Comparison of ENCODE assay signal across 8 cellular contexts in the genomic region with DNA sequence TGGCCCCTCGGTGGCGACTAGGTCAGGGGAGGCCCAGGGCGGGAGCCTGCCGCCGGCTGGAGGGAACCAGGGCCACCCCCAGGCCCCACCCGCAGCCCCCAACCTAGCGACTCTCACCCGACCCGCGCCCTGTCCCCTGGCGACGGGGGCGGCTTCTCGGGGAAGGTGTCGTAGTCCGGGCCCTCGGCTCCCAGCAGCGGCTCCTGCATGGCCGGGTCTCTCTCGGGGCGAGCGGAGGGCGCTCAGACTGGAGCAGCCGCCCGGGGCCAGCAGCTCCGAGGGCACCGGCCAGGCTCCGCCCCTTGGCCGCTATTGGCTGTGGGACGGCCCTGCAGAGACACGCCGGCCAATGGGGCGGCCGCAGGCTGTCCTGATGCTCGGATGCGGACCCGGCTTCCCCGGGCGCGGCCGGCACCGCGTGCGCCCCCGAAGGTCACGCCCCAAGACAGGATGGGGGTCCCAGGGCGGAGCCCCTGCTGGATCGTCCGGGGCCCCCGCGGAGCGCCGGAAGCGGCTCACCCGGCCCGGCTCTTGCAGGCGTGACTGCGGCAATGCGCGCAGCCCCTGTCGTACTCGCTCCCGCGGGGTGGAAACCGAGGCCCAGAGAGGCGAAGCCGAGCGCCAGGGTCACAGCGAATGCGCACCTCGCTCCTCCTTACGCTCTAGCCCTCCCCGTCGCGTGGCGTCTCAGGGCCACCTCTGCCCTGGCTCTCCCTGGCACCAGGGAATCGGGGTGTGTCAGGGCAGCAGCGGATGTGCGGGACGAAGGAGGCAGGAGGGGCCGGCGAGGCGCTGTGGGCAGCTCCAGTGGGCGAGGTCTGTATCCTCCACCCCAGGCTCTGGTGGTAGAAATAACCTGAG. TPM values are rescaled to one million over a fixed set of nuclear protein-coding genes. Genes with fewer than 3 reads are reported as not detected.
DNase-seq lines count a peak whose midpoint lies in the region; ATAC-seq and TF ChIP-seq lines count a peak whose summit lies in the region.

A gene with protein sequence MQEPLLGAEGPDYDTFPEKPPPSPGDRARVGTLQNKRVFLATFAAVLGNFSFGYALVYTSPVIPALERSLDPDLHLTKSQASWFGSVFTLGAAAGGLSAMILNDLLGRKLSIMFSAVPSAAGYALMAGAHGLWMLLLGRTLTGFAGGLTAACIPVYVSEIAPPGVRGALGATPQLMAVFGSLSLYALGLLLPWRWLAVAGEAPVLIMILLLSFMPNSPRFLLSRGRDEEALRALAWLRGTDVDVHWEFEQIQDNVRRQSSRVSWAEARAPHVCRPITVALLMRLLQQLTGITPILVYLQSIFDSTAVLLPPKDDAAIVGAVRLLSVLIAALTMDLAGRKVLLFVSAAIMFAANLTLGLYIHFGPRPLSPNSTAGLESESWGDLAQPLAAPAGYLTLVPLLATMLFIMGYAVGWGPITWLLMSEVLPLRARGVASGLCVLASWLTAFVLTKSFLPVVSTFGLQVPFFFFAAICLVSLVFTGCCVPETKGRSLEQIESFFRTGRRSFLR (minus strand): TSS at position 249 of the 861 bp plus-strand sequence. CDS start 40 bp downstream, at position 209.

- no peaks in the 10 kb centered on the region for H3K36me3 Mint-ChIP-seq in activated CD4-positive, alpha-beta memory T cell treated with anti-CD3 and anti-CD28 coated beads, Interleukin-2, amount 10 ng/mL, durations not matched to agents 7 days and 5 days (ENCODE audit: low read depth)

- H3K27me3 ChIP-seq in BLaER1 treated with 17β-estradiol and CSF1 and Interleukin-3, amounts not matched to agents 10 nM and 100 nM, result no peaks in the 10 kb centered on the region; a peak in 1 of 22 replicates

- peaks cover 0 to 32% (median 14%) of the 10 kb centered on the region in 11 experiments; a peak in 13 of 22 replicates for H3K36me3 ChIP-seq in BLaER1 treated with 17β-estradiol and CSF1 and Interleukin-3, amounts not matched to agents 10 nM and 100 nM

- POLR2A ChIA-PET in activated CD4-positive, alpha-beta memory T cell treated with anti-CD3 and anti-CD28 coated beads, Interleukin-2, amount 10 ng/mL, durations not matched to agents 7 days and 5 days (lab: Charles Lee), result interaction anchor here (0.6 to 3.0 kb wide), 5 partner anchors 15 to 131 kb away, joined by 3 to 6 read pairs (median 5); a partner anchor contains a TSS

- CTCF ChIA-PET in activated CD4-positive, alpha-beta memory T cell treated with anti-CD3 and anti-CD28 coated beads, Interleukin-2, amount 10 ng/mL, durations not matched to agents 7 days and 5 days (lab: Charles Lee), result interaction anchor here (0.5 to 1.7 kb wide), 4 partner anchors 21 to 335 kb away, joined by 3 to 4 read pairs (median 3); no protein-coding TSS in a partner anchor

- H4K20me1 ChIP-seq in BLaER1 treated with 17β-estradiol and CSF1 and Interleukin-3, amounts not matched to agents 10 nM and 100 nM, result peaks cover 0 to 45% (median 36%) of the 10 kb centered on the region in 11 experiments; a peak in 18 of 22 replicates

- no peak within 1 kb of the TSS for H3K27ac Mint-ChIP-seq in activated CD4-positive, alpha-beta memory T cell treated with anti-CD3 and anti-CD28 coated beads, Interleukin-2, amount 10 ng/mL, durations not matched to agents 7 days and 5 days

- peak; percentile 82 for ATAC-seq in HG03439 (IDR thresholded peaks at IDR 0.05; ENCODE audit: unreplicated experiment)

- no peak for TF ChIP-seq POLR2A in lower leg skin (IDR thresholded peaks at IDR 0.05)

- H3K4me3 Mint-ChIP-seq in activated CD4-positive, alpha-beta memory T cell treated with anti-CD3 and anti-CD28 coated beads, Interleukin-2, amount 10 ng/mL, durations not matched to agents 7 days and 5 days, result peak within 1 kb of the TSS; percentile 55

- H3K4me1 ChIP-seq in BLaER1 treated with 17β-estradiol and CSF1 and Interleukin-3, amounts not matched to agents 10 nM and 100 nM, result peaks cover 44 to 62% (median 56%) of the 10 kb centered on the region in 10 experiments

- TF ChIP-seq CTCF in lower leg skin (IDR thresholded peaks at IDR 0.05), result no peak

- WGBS in lower leg skin, 2 donors, result 0% methylated on average over 12 to 20 of the region's 84 CpGs

- no peaks in the 10 kb centered on the region for H3K9me3 ChIP-seq in BLaER1 treated with 17β-estradiol and CSF1 and Interleukin-3, amounts not matched to agents 10 nM and 100 nM (replicated peaks in 1 of 11)

- peaks cover 13% of the 10 kb centered on the region for H3K4me1 Mint-ChIP-seq in activated CD4-positive, alpha-beta memory T cell treated with anti-CD3 and anti-CD28 coated beads, Interleukin-2, amount 10 ng/mL, durations not matched to agents 7 days and 5 days

- H3K27me3 Mint-ChIP-seq in activated CD4-positive, alpha-beta memory T cell treated with anti-CD3 and anti-CD28 coated beads, Interleukin-2, amount 10 ng/mL, durations not matched to agents 7 days and 5 days, result peaks cover 12% of the 10 kb centered on the region

- intact Hi-C loops in lower leg skin (cut with DNase I; ENCODE audit: low total_unique reads), result no loop called here

- DNase-seq in GM19240 (ENCODE audit: insufficient read length, low spot score) (peak; percentile 96), NCI-H526 treated with DMSO at 0.1 percent for 48 hours (lab: John Stamatoyannopoulos, UW) (peak; percentile 39), ecto neural progenitor cell (ENCODE audit: low spot score) (peak; percentile 94), lower leg skin (ENCODE audit: low spot score in 2 of 2) (peak; percentile 66 to 94)
- peak; percentile 83 for DNase-seq in activated CD4-positive, alpha-beta memory T cell treated with anti-CD3 and anti-CD28 coated beads, Interleukin-2, amount 10 ng/mL, durations not matched to agents 7 days and 5 days
- DNase-seq in stimulated activated CD4-positive, alpha-beta T cell treated with anti-CD3 and anti-CD28 coated beads, Interleukin-4, amount 100 ng/mL, for 24 hours, result peak; percentile 83

- H3K27ac ChIP-seq in BLaER1 treated with 17β-estradiol and CSF1 and Interleukin-3, amounts not matched to agents 10 nM and 100 nM, result peak within 1 kb of the TSS in 10 of 11 experiments; percentile 57 to 74 (median 70); a peak in 19 of 22 replicates

- H3K4me3 ChIP-seq in BLaER1 treated with 17β-estradiol and CSF1 and Interleukin-3, amounts not matched to agents 10 nM and 100 nM, result peak within 1 kb of the TSS; percentile 55 to 78 (median 66)
- H3K4me3 ChIP-seq in lower leg skin (ENCODE audit: low read depth, poor library complexity, severe bottlenecking), result no peak within 1 kb of the TSS

- peak within 1 kb of the TSS; percentile 66 to 82 (median 79); a peak in 21 of 22 replicates for H3K9ac ChIP-seq in BLaER1 treated with 17β-estradiol and CSF1 and Interleukin-3, amounts not matched to agents 10 nM and 100 nM

- peak within 1 kb of the TSS; percentile 90 to 100 (median 98) for H3K4me2 ChIP-seq in BLaER1 treated with 17β-estradiol and CSF1 and Interleukin-3, amounts not matched to agents 10 nM and 100 nM

- no peaks in the 10 kb centered on the region for H3K9me3 Mint-ChIP-seq in activated CD4-positive, alpha-beta memory T cell treated with anti-CD3 and anti-CD28 coated beads, Interleukin-2, amount 10 ng/mL, durations not matched to agents 7 days and 5 days

RNA-seq across cellular contexts. Expression of the gene that starts here (rescaled TPM):
- 1 to 10 TPM; 1.2 to 2.0 TPM for total RNA-seq in activated CD4-positive, alpha-beta memory T cell treated with anti-CD3 and anti-CD28 coated beads, Interleukin-2, amount 10 ng/mL, durations not matched to agents 7 days and 5 days
- 1 to 10 TPM in 1 of 4 donors, under 1 TPM in 1, not detected in 2; 0.54 to 1.0 TPM for total RNA-seq in lower leg skin

Comparison
In these comparisons a context has a peak if more than half of its experiments do, and no peak if none do; other contexts are left out.
1. DNase-seq: peak in every context shown above with its lines; median percentile 96 in GM19240; 94 in ecto neural progenitor cell; 83 in activated CD4-positive, alpha-beta memory T cell treated with anti-CD3 and anti-CD28 coated beads, Interleukin-2, amount 10 ng/mL, durations not matched to agents 7 days and 5 days; 83 in stimulated activated CD4-positive, alpha-beta T cell treated with anti-CD3 and anti-CD28 coated beads, Interleukin-4, amount 100 ng/mL, for 24 hours; 80 in lower leg skin; 39 in NCI-H526 treated with DMSO at 0.1 percent for 48 hours.